15 cellular contexts compared by ENCODE assay signal in genomic region chr2:29113027-29113686, GRCh38. TPM values are rescaled to one million over a fixed set of nuclear protein-coding genes. Genes with fewer than 3 reads are reported as not detected.
A peak's percentile ranks its signal among the peaks of the same experiment; 100 is the strongest.
DNase-seq lines count a peak whose midpoint lies in the region; ATAC-seq and TF ChIP-seq lines count a peak whose summit lies in the region.
"Had no signal": no experiment of that assay in that cellular context is flagged by ENCODE, and none has a peak within 500 bp of the region (broad histone marks: within the 10 kb centered on the region; RNA-seq: fewer than 3 reads in every experiment).

No MANE protein-coding gene starts in this region.

- no peaks in the 10 kb centered on the region for H3K79me1 ChIP-seq in trophoblast cell (ENCODE audit: low read length)

- H4K8ac ChIP-seq in trophoblast cell (ENCODE audit: low read depth, low read length), result no peak overlapping the region

- H3K18ac ChIP-seq in trophoblast cell (ENCODE audit: low read length), result no peak overlapping the region

- H3K4me3 ChIP-seq in fibroblast of pulmonary artery (replicated peaks; ENCODE audit: low read depth, low read length), result no peak overlapping the region
- H3K4me3 ChIP-seq in trophoblast cell (ENCODE audit: low read depth, low read length), result no peak overlapping the region
- H3K4me3 ChIP-seq: BLaER1, heart right ventricle, prostate gland had no signal

- H3K27ac ChIP-seq in trophoblast cell (ENCODE audit: low read depth, low read length), result no peak overlapping the region
- H3K27ac ChIP-seq: BLaER1, prostate gland had no signal

- no peak for ATAC-seq in T-cell (replicated peaks in 1 of 4)
- ATAC-seq in left colon, result no peak
- ATAC-seq in GM21528 (IDR thresholded peaks at IDR 0.05; ENCODE audit: low FRiP score, unreplicated experiment), result no peak
- ATAC-seq: stimulated activated naive CD8-positive, alpha-beta T cell treated with anti-CD3 and anti-CD28 coated beads, Interleukin-15, Interleukin-2, amounts not matched to agents 100 U/mL and 50 U/mL, for 24 hours had no signal

- H2BK5ac ChIP-seq in trophoblast cell (ENCODE audit: low read depth, low read length, poor library complexity), result no peak overlapping the region

- no peak overlapping the region for H3K27ac Mint-ChIP-seq in T-cell

- H3K27me3 ChIP-seq in trophoblast cell (ENCODE audit: insufficient read depth, low read length), result peaks cover 26% of the 10 kb centered on the region
- H3K27me3 ChIP-seq: BLaER1 had no signal

- H2BK120ac ChIP-seq in trophoblast cell (ENCODE audit: insufficient read depth, low read length, poor library complexity), result no peak overlapping the region

- no peak overlapping the region for H3K4ac ChIP-seq in trophoblast cell (ENCODE audit: low read depth, low read length)

- peaks cover 30 to 33% (median 32%) of the 10 kb centered on the region in 3 donors for H3K4me1 Mint-ChIP-seq in T-cell

- POLR2A ChIA-PET in T-cell (lab: Charles Lee), result no interaction called here

- H3K9me3 Mint-ChIP-seq in T-cell, result no peaks in the 10 kb centered on the region

- no peak overlapping the region for H2AK5ac ChIP-seq in trophoblast cell (ENCODE audit: low read length)

- CTCF ChIA-PET in T-cell (lab: Charles Lee), result no interaction called here

- peaks cover 4% of the 10 kb centered on the region for H3K9me3 ChIP-seq in trophoblast cell (ENCODE audit: insufficient read depth, low read depth, low read length)
- H3K9me3 ChIP-seq: heart right ventricle, prostate gland had no signal

- peaks cover 1% of the 10 kb centered on the region for H3K79me2 ChIP-seq in trophoblast cell (ENCODE audit: control insufficient read depth, insufficient read depth, low read length, poor library complexity)

- H3K4me1 ChIP-seq in trophoblast cell (ENCODE audit: control insufficient read depth in 1 of 2, insufficient read depth in 2 of 2, low read length in 2 of 2), result peaks cover 0 to 4% of the 10 kb centered on the region in 2 experiments
- H3K4me1 ChIP-seq: BLaER1 had no signal

- H3K4me3 Mint-ChIP-seq in T-cell, result peak overlapping the region in 2 of 3 donors; percentile 90 to 96

- no peak overlapping the region for H3K23ac ChIP-seq in trophoblast cell (ENCODE audit: low read length)

- no peaks in the 10 kb centered on the region for H3K36me3 Mint-ChIP-seq in T-cell
- H3K36me3 Mint-ChIP-seq: memory B cell had no signal

- no peak for TF ChIP-seq CTCF in fibroblast of pulmonary artery (IDR thresholded peaks at IDR 0.05; ENCODE audit: low read length, missing control alignments)

- no CpG with 5 or more reads among the region's 5 CpGs for WGBS in trophoblast cell (ENCODE audit: extremely low coverage, insufficient coverage, insufficient read length)

- H4K12ac ChIP-seq in trophoblast cell (ENCODE audit: low read depth, low read length), result no peak overlapping the region

- H4K91ac ChIP-seq in trophoblast cell (ENCODE audit: low read depth, low read length), result no peak overlapping the region

- no peak overlapping the region for H3K4me2 ChIP-seq in trophoblast cell (ENCODE audit: low read length)
- H3K4me2 ChIP-seq: BLaER1 had no signal

- H2BK12ac ChIP-seq in trophoblast cell (ENCODE audit: low read length), result no peak overlapping the region

- DNase-seq in EH (ENCODE audit: low read depth) (peak; percentile 66), T-cell (no peak), fibroblast of pulmonary artery (ENCODE audit: low read depth) (peak; percentile 73), trophoblast cell (peak; percentile 62 to 81), left colon (no peak), NCI-H187 (lab: John Stamatoyannopoulos, UW) (no peak), NCI-H2107 treated with DMSO at 0.1 percent for 48 hours (lab: John Stamatoyannopoulos, UW; ENCODE audit: unreplicated experiment) (no peak)
- DNase-seq: activated naive CD4-positive, alpha-beta T cell treated with Interleukin-2 at 50 U/mL for 16 hours; stimulated activated CD4-positive, alpha-beta T cell treated with anti-CD3 and anti-CD28 coated beads, Interleukin-4, amount 100 ng/mL, for 24 hours; stimulated activated naive CD8-positive, alpha-beta T cell treated with anti-CD3 and anti-CD28 coated beads, Interleukin-15, Interleukin-2, amounts not matched to agents 100 U/mL and 50 U/mL, for 24 hours had no signal

- no peak overlapping the region for H2AFZ ChIP-seq in trophoblast cell (ENCODE audit: insufficient read depth, low read length, poor library complexity)

- H3K9ac ChIP-seq in trophoblast cell (ENCODE audit: low read length), result no peak overlapping the region
- H3K9ac ChIP-seq: BLaER1 had no signal

- no peaks in the 10 kb centered on the region for H3K36me3 ChIP-seq in trophoblast cell (ENCODE audit: control insufficient read depth in 1 of 2, insufficient read depth in 2 of 2, low read length in 2 of 2)
- H3K36me3 ChIP-seq: BLaER1, heart right ventricle, prostate gland had no signal

- peaks cover 0 to 3% of the 10 kb centered on the region in 2 donors for H3K27me3 Mint-ChIP-seq in T-cell

- H3K14ac ChIP-seq in trophoblast cell (ENCODE audit: low read length), result no peak overlapping the region

- intact Hi-C loops in left colon (cut with DNase I, micrococcal nuclease), result no loop called here

RNA-seq across cellular contexts. Expression of gene CLIP4, which starts 2.1 kb away (rescaled TPM):
- 10 to 100 TPM; 38.4 to 54.2 (median 47.7) TPM for total RNA-seq in T-cell
- polyA plus RNA-seq in trophoblast cell (2013), result 0.67 and 0.81 TPM in 2 replicates
- total RNA-seq in left colon, result 1 to 10 TPM; 3.5 to 7.3 TPM

RNA-seq across cellular contexts. Expression of gene PCARE, which starts 38.8 kb away (rescaled TPM):
- total RNA-seq in T-cell, result not detected
- under 0.01 TPM in 1 of 2 replicates, not detected in the other for polyA plus RNA-seq in trophoblast cell (2013)
- not detected for total RNA-seq in left colon
- total RNA-seq: prostate gland had no signal

Comparison
In these comparisons a context has a peak if more than half of its experiments do, and no peak if none do; other contexts are left out.
1. DNase-seq: peak in EH (single experiment), fibroblast of pulmonary artery (single experiment) and trophoblast cell (2 of 2); none in T-cell (0 of 34), left colon (0 of 2), NCI-H187 (0 of 2) and NCI-H2107 treated with DMSO at 0.1 percent for 48 hours (single experiment).
2. RNA of gene CLIP4, which starts 2.1 kb away (total RNA-seq): 38.4 to 54.2 TPM in T-cell; 3.5 to 7.3 TPM in left colon; every median in the first group is over 4 times any median in the second.